In genomic region chr2:117815946-117816345, GRCh38 we compare ENCODE assay signal across 10 cellular contexts. TPM values are rescaled to one million over a fixed set of nuclear protein-coding genes. Genes with fewer than 3 reads are reported as not detected.
DNase-seq lines count a peak whose midpoint lies in the region; ATAC-seq and TF ChIP-seq lines count a peak whose summit lies in the region.
"Had no signal": no experiment of that assay in that cellular context is flagged by ENCODE, and none has a peak within 500 bp of the region (broad histone marks: within the 10 kb centered on the region; RNA-seq: fewer than 3 reads in every experiment).

No MANE protein-coding gene starts in this region.

- CTCF ChIA-PET in activated CD8-positive, alpha-beta T cell treated with anti-CD3 and anti-CD28 coated beads, Interleukin-2, amount 10 ng/mL, durations not matched to agents 7 days and 5 days (lab: Charles Lee) = interaction anchor here (0.6 to 5.5 kb wide), 4 partner anchors 12 to 217 kb away, joined by 3 to 107 read pairs (median 4); no protein-coding TSS in a partner anchor

- H3K27me3 Mint-ChIP-seq in activated T-cell treated with anti-CD3 and anti-CD28 coated beads, Interleukin-2, amount 50 U/mL, for 24 hours = no peaks in the 10 kb centered on the region
- H3K27me3 Mint-ChIP-seq in activated CD8-positive, alpha-beta T cell treated with anti-CD3 and anti-CD28 coated beads, Interleukin-2, amount 10 ng/mL, durations not matched to agents 7 days and 5 days (ENCODE audit: low read depth) = no peaks in the 10 kb centered on the region

- WGBS in stomach, 5 donors = 79 to 87% (median 84%) methylated on average over 3 of the region's 3 CpGs

- POLR2A ChIA-PET in activated CD8-positive, alpha-beta T cell treated with anti-CD3 and anti-CD28 coated beads, Interleukin-2, amount 10 ng/mL, durations not matched to agents 7 days and 5 days (lab: Charles Lee) = no interaction called here

- peaks cover 9 to 42% (median 25%) of the 10 kb centered on the region in 4 donors for H3K4me1 ChIP-seq in stomach

- H3K27me3 ChIP-seq in stomach = no peaks in the 10 kb centered on the region

- peaks cover 64% of the 10 kb centered on the region for H3K36me3 Mint-ChIP-seq in activated T-cell treated with anti-CD3 and anti-CD28 coated beads, Interleukin-2, amount 50 U/mL, for 24 hours (ENCODE audit: low read depth)
- peaks cover 38% of the 10 kb centered on the region for H3K36me3 Mint-ChIP-seq in activated CD8-positive, alpha-beta T cell treated with anti-CD3 and anti-CD28 coated beads, Interleukin-2, amount 10 ng/mL, durations not matched to agents 7 days and 5 days (ENCODE audit: low read depth)

- DNase-seq in activated T-cell treated with anti-CD3 and anti-CD28 coated beads, Interleukin-2, amount 50 U/mL, for 24 hours = no peak
- DNase-seq in activated T-cell treated with anti-CD3 and anti-CD28 coated beads, Interleukin-2, amount 50 U/mL, for 48 hours = no peak
- no peak for DNase-seq in activated CD8-positive, alpha-beta T cell treated with anti-CD3 and anti-CD28 coated beads, Interleukin-2, amount 10 ng/mL, durations not matched to agents 7 days and 5 days
- DNase-seq in iris pigment epithelial cell (ENCODE audit: low read depth) = peak; percentile 5
- no peak for DNase-seq in stomach
- no peak for DNase-seq in OCI-M1 (lab: John Stamatoyannopoulos, UW)
- DNase-seq: foreskin melanocyte, NCI-H2171 treated with DMSO at 0.1 percent for 48 hours had no signal

- H3K9me3 ChIP-seq in stomach = no peaks in the 10 kb centered on the region

- peak overlapping the region; percentile 85 for H3K4me3 Mint-ChIP-seq in activated T-cell treated with anti-CD3 and anti-CD28 coated beads, Interleukin-2, amount 50 U/mL, for 24 hours
- peak overlapping the region; percentile 85 for H3K4me3 Mint-ChIP-seq in activated CD8-positive, alpha-beta T cell treated with anti-CD3 and anti-CD28 coated beads, Interleukin-2, amount 10 ng/mL, durations not matched to agents 7 days and 5 days

- H3K36me3 ChIP-seq in stomach = peaks cover 22 to 39% (median 37%) of the 10 kb centered on the region in 4 donors

- no peak for TF ChIP-seq POLR2A in stomach (IDR thresholded peaks at IDR 0.05)

- H3K27ac Mint-ChIP-seq in activated T-cell treated with anti-CD3 and anti-CD28 coated beads, Interleukin-2, amount 50 U/mL, for 24 hours = peak overlapping the region; percentile 97
- H3K27ac Mint-ChIP-seq in activated CD8-positive, alpha-beta T cell treated with anti-CD3 and anti-CD28 coated beads, Interleukin-2, amount 10 ng/mL, durations not matched to agents 7 days and 5 days = peak overlapping the region; percentile 94

- peaks cover 53% of the 10 kb centered on the region for H3K4me1 Mint-ChIP-seq in activated T-cell treated with anti-CD3 and anti-CD28 coated beads, Interleukin-2, amount 50 U/mL, for 24 hours (ENCODE audit: low read depth)
- peaks cover 47% of the 10 kb centered on the region for H3K4me1 Mint-ChIP-seq in activated CD8-positive, alpha-beta T cell treated with anti-CD3 and anti-CD28 coated beads, Interleukin-2, amount 10 ng/mL, durations not matched to agents 7 days and 5 days (ENCODE audit: low read depth)

- peak overlapping the region in 3 of 4 donors; percentile 81 to 95 (median 91) for H3K4me3 ChIP-seq in stomach

- TF ChIP-seq EP300 in stomach (IDR thresholded peaks at IDR 0.05) = no peak

- intact Hi-C loops in stomach (cut with DNase I; ENCODE audit: low total_unique reads) = no loop called here

- H3K27ac ChIP-seq in stomach = peak overlapping the region in 1 of 5 donors; percentile 96

- no peak for ATAC-seq in activated CD8-positive, alpha-beta T cell treated with anti-CD3 and anti-CD28 coated beads, Interleukin-2, amount 10 ng/mL, durations not matched to agents 7 days and 5 days
- ATAC-seq in GM18870 (IDR thresholded peaks at IDR 0.05; ENCODE audit: unreplicated experiment) = no peak
- ATAC-seq in GM18498 (IDR thresholded peaks at IDR 0.05; ENCODE audit: unreplicated experiment) = no peak

- H3K9me3 Mint-ChIP-seq in activated T-cell treated with anti-CD3 and anti-CD28 coated beads, Interleukin-2, amount 50 U/mL, for 24 hours = no peaks in the 10 kb centered on the region
- no peaks in the 10 kb centered on the region for H3K9me3 Mint-ChIP-seq in activated CD8-positive, alpha-beta T cell treated with anti-CD3 and anti-CD28 coated beads, Interleukin-2, amount 10 ng/mL, durations not matched to agents 7 days and 5 days (ENCODE audit: insufficient read depth)

- TF ChIP-seq CTCF in stomach (IDR thresholded peaks at IDR 0.05) = no peak

RNA-seq across cellular contexts. Expression of gene DDX18, which starts 1.5 kb away (rescaled TPM):
- total RNA-seq in activated CD8-positive, alpha-beta T cell treated with anti-CD3 and anti-CD28 coated beads, Interleukin-2, amount 10 ng/mL, durations not matched to agents 7 days and 5 days = 10 to 100 TPM; 73.0 to 77.7 TPM
- 10 to 100 TPM; 18.5 to 87.4 (median 39.4) TPM for total RNA-seq in stomach
- 10 to 100 TPM; 16.5 to 26.3 (median 18.1) TPM for polyA plus RNA-seq in stomach
